ENCODE assay signal across 8 cellular contexts in genomic region chr16:50742521-50743150, GRCh38. TPM values are rescaled to one million over a fixed set of nuclear protein-coding genes. Genes with fewer than 3 reads are reported as not detected.
DNase-seq lines count a peak whose midpoint lies in the region; ATAC-seq and TF ChIP-seq lines count a peak whose summit lies in the region.

No MANE protein-coding gene starts in this region.

- H3K4me2 ChIP-seq in KMS-11 = peak overlapping the region; percentile 40; the same call in 1 of the 2 replicates

- ATAC-seq in activated CD8-positive, alpha-beta T cell treated with anti-CD3 and anti-CD28 coated beads, Interleukin-2, amount 10 ng/mL, durations not matched to agents 7 days and 5 days = no peak
- no peak for ATAC-seq in HG02840 (IDR thresholded peaks at IDR 0.05; ENCODE audit: low FRiP score, unreplicated experiment)

- peak overlapping the region; percentile 93 for H3K27ac Mint-ChIP-seq in activated CD8-positive, alpha-beta T cell treated with anti-CD3 and anti-CD28 coated beads, Interleukin-2, amount 10 ng/mL, durations not matched to agents 7 days and 5 days

- H3K4me3 Mint-ChIP-seq in activated CD8-positive, alpha-beta T cell treated with anti-CD3 and anti-CD28 coated beads, Interleukin-2, amount 10 ng/mL, durations not matched to agents 7 days and 5 days = peak overlapping the region; percentile 91

- no peaks in the 10 kb centered on the region for H3K27me3 Mint-ChIP-seq in activated CD8-positive, alpha-beta T cell treated with anti-CD3 and anti-CD28 coated beads, Interleukin-2, amount 10 ng/mL, durations not matched to agents 7 days and 5 days (ENCODE audit: low read depth)

- peaks cover 26% of the 10 kb centered on the region for H3K4me1 ChIP-seq in KMS-11 (ENCODE audit: low read depth, poor library complexity, severe bottlenecking)
- peaks cover 11 to 25% of the 10 kb centered on the region in 2 donors for H3K4me1 ChIP-seq in mucosa of rectum (ENCODE audit: control insufficient read depth in 2 of 2, insufficient read depth in 2 of 2, low read length in 2 of 2)
- H3K4me1 ChIP-seq in tibial nerve = peaks cover 0 to 56% (median 22%) of the 10 kb centered on the region in 4 donors

- H3K79me2 ChIP-seq in KMS-11 (ENCODE audit: insufficient read depth, low read depth) = no peaks in the 10 kb centered on the region

- peak overlapping the region; percentile 59; the same call in 1 of the 2 replicates for H2AFZ ChIP-seq in KMS-11 (ENCODE audit: low read depth)

- H3K27me3 ChIP-seq in KMS-11 (ENCODE audit: insufficient read depth, low read depth) (no peaks in the 10 kb centered on the region), mucosa of rectum (ENCODE audit: control insufficient read depth in 2 of 2, insufficient read depth in 2 of 2, low read length in 2 of 2) (no peaks in the 10 kb centered on the region), tibial nerve (no peaks in the 10 kb centered on the region)

- in situ Hi-C loops in G401 (cut with HindIII; ENCODE audit: low sequenced_read_pairs) = no loop called here

- TF ChIP-seq CTCF in KMS-11 (conservative IDR thresholded peaks at IDR 0.05; ENCODE audit: low read depth, low read length) (no peak), epithelial cell of esophagus (IDR thresholded peaks at IDR 0.05; ENCODE audit: insufficient read depth, low read depth, low read length, missing control alignments) (no peak), tibial nerve (IDR thresholded peaks at IDR 0.05) (no peak)

- POLR2A ChIA-PET in activated CD8-positive, alpha-beta T cell treated with anti-CD3 and anti-CD28 coated beads, Interleukin-2, amount 10 ng/mL, durations not matched to agents 7 days and 5 days (lab: Charles Lee) = interaction anchor here (0.7 to 3.5 kb wide), 4 partner anchors 61 to 404 kb away, joined by 3 to 23 read pairs (median 4); partner anchors contain the start of gene SNX20

- no peaks in the 10 kb centered on the region for H3K9me3 ChIP-seq in mucosa of rectum (ENCODE audit: control insufficient read depth in 2 of 2, low read length in 2 of 2)
- H3K9me3 ChIP-seq in tibial nerve = no peaks in the 10 kb centered on the region

- peak; percentile 27 for DNase-seq in G401 (ENCODE audit: low spot score)
- DNase-seq in activated CD8-positive, alpha-beta T cell treated with anti-CD3 and anti-CD28 coated beads, Interleukin-2, amount 10 ng/mL, durations not matched to agents 7 days and 5 days = peak; percentile 61
- peak; percentile 55 for DNase-seq in epithelial cell of esophagus (ENCODE audit: low read depth)
- no peak for DNase-seq in tibial nerve (ENCODE audit: low spot score in 2 of 2)
- no peak for DNase-seq in NCI-H524 treated with DMSO at 0.1 percent for 48 hours (lab: John Stamatoyannopoulos, UW)

- H3K4me1 Mint-ChIP-seq in activated CD8-positive, alpha-beta T cell treated with anti-CD3 and anti-CD28 coated beads, Interleukin-2, amount 10 ng/mL, durations not matched to agents 7 days and 5 days (ENCODE audit: low read depth) = peaks cover 47% of the 10 kb centered on the region

- H3K36me3 ChIP-seq in KMS-11 (ENCODE audit: insufficient read depth) = no peaks in the 10 kb centered on the region
- H3K36me3 ChIP-seq in mucosa of rectum (ENCODE audit: control insufficient read depth in 2 of 2, insufficient read depth in 2 of 2, low read length in 2 of 2) = no peaks in the 10 kb centered on the region
- H3K36me3 ChIP-seq in tibial nerve = peaks cover 0 to 8% (median 0%) of the 10 kb centered on the region in 3 donors

- H3K9ac ChIP-seq in KMS-11 = peak overlapping the region; percentile 94
- peak overlapping the region; percentile 83 to 88 for H3K9ac ChIP-seq in mucosa of rectum (ENCODE audit: low read depth in 1 of 2, low read length in 2 of 2)

- H3K4me3 ChIP-seq in KMS-11 (IDR thresholded peaks at IDR 0.05; ENCODE audit: insufficient read depth, low read depth, low read length) (no peak overlapping the region), epithelial cell of esophagus (ENCODE audit: low read length) (peak overlapping the region; percentile 71), mucosa of rectum (ENCODE audit: low read length in 2 of 2) (peak overlapping the region; percentile 83 to 87), tibial nerve (peak overlapping the region; percentile 73 to 99 (median 90))

- 1 to 2% methylated on average over 19 to 21 of the region's 32 CpGs for WGBS in tibial nerve, 2 donors

- peaks cover 38% of the 10 kb centered on the region for H3K36me3 Mint-ChIP-seq in activated CD8-positive, alpha-beta T cell treated with anti-CD3 and anti-CD28 coated beads, Interleukin-2, amount 10 ng/mL, durations not matched to agents 7 days and 5 days (ENCODE audit: low read depth)

- H4K20me1 ChIP-seq in KMS-11 (ENCODE audit: insufficient read depth) = no peaks in the 10 kb centered on the region

- H3K9me3 Mint-ChIP-seq in activated CD8-positive, alpha-beta T cell treated with anti-CD3 and anti-CD28 coated beads, Interleukin-2, amount 10 ng/mL, durations not matched to agents 7 days and 5 days (ENCODE audit: insufficient read depth) = no peaks in the 10 kb centered on the region

- TF ChIP-seq POLR2A in tibial nerve (IDR thresholded peaks at IDR 0.05) = no peak

- no peak for TF ChIP-seq EP300 in tibial nerve (IDR thresholded peaks at IDR 0.05)

- CTCF ChIA-PET in activated CD8-positive, alpha-beta T cell treated with anti-CD3 and anti-CD28 coated beads, Interleukin-2, amount 10 ng/mL, durations not matched to agents 7 days and 5 days (lab: Charles Lee) = interaction anchor here (2.1 to 14.6 kb wide), 2 partner anchors 9 to 68 kb away, joined by 4 to 567 read pairs; partner anchors contain the start of gene SNX20

- H3K27ac ChIP-seq in KMS-11 (peak overlapping the region; percentile 84), mucosa of rectum (ENCODE audit: low read depth in 2 of 2, low read length in 2 of 2) (peak overlapping the region; percentile 85 to 92), tibial nerve (peak overlapping the region; percentile 88 to 97 (median 96))

RNA-seq across cellular contexts. Expression of gene CYLD, which starts 0.8 kb away (rescaled TPM):
- total RNA-seq in G401 (2014; rRNA removed; shearing (Covaris generic)) = 4.5 and 6.0 TPM in 2 replicates
- 100 to 1,000 TPM; 116 to 129 TPM for total RNA-seq in activated CD8-positive, alpha-beta T cell treated with anti-CD3 and anti-CD28 coated beads, Interleukin-2, amount 10 ng/mL, durations not matched to agents 7 days and 5 days
- total RNA-seq in tibial nerve = 10 to 100 TPM; 23.7 to 52.7 (median 38.3) TPM

RNA-seq across cellular contexts. Expression of gene NOD2, which starts 49.2 kb away (rescaled TPM):
- not detected in 2 replicates for total RNA-seq in G401 (2014; rRNA removed; shearing (Covaris generic))
- 1 to 10 TPM; 1.6 to 1.7 TPM for total RNA-seq in activated CD8-positive, alpha-beta T cell treated with anti-CD3 and anti-CD28 coated beads, Interleukin-2, amount 10 ng/mL, durations not matched to agents 7 days and 5 days
- 10 to 100 TPM in 1 of 4 donors, 1 to 10 TPM in 3; 1.3 to 10.2 (median 2.7) TPM for total RNA-seq in tibial nerve

Comparison
In these comparisons a context has a peak if more than half of its experiments do, and no peak if none do; other contexts are left out.
1. DNase-seq: peak in G401 (single experiment), activated CD8-positive, alpha-beta T cell treated with anti-CD3 and anti-CD28 coated beads, Interleukin-2, amount 10 ng/mL, durations not matched to agents 7 days and 5 days (single experiment) and epithelial cell of esophagus (single experiment); none in tibial nerve (0 of 2) and NCI-H524 treated with DMSO at 0.1 percent for 48 hours (single experiment).
2. Peak in every context shown above with its lines, with median percentiles within 50 percentile points of each other: H3K27ac ChIP-seq.